33 cellular contexts compared by ENCODE assay signal in the genomic region with DNA sequence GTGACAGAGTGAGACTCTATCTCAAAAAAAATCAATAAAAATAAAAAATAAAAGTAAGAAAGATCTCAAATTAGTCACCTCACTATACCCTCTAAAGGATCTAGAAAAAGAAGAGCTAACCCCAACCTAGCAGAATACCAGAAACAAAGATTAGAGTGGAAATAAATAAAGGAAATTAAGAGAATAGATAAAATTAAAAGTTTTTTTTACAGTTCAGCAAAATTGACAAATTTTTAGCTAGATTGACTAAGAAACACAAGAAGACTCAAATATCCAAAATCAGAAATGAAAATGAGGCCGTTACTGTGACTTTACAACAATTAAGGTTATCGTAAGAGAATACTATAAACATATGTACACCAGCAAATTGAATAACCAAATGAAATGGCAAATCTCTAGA.
"Had no signal": no experiment of that assay in that cellular context is flagged by ENCODE, and none has a peak within 500 bp of the region (broad histone marks: within the 10 kb centered on the region; RNA-seq: fewer than 3 reads in every experiment).

No MANE protein-coding gene starts in this region.

- ATAC-seq: activated naive CD4-positive, alpha-beta T cell treated with anti-CD3 and anti-CD28 coated beads, Interleukin-2, amount 50 U/mL, for 72 hours; activated naive CD8-positive, alpha-beta T cell treated with anti-CD3 and anti-CD28 coated beads, Interleukin-2, amount 50 U/mL, for 24 hours; activated T-cell treated with anti-CD3 and anti-CD28 coated beads, Interleukin-2, amount 50 U/mL, for 4 hours; activated T-cell treated with anti-CD3 and anti-CD28 coated beads, Interleukin-2, amount 50 U/mL, for 72 hours; activated T-helper 17 cell treated with anti-CD3 and anti-CD28 coated beads, Interleukin-2, amount 50 U/mL, for 72 hours; body of pancreas had no signal

- H3K4me3 ChIP-seq: adrenal gland, ascending aorta, body of pancreas, breast epithelium, cardiac muscle cell had no signal

- H3K36me3 ChIP-seq: adrenal gland, ascending aorta, brain microvascular endothelial cell, breast epithelium, cardiac muscle cell had no signal

- H3K4me1 ChIP-seq: breast epithelium had no signal

- H3K27ac ChIP-seq: adrenal gland, ascending aorta, body of pancreas, brain microvascular endothelial cell, breast epithelium, cardiac muscle cell had no signal

- H3K9me3 ChIP-seq: adrenal gland, ascending aorta, body of pancreas, breast epithelium had no signal

- DNase-seq: activated effector memory CD4-positive, alpha-beta T cell treated with anti-CD3 and anti-CD28 coated beads, Interleukin-2, amount 50 U/mL, for 16 hours; activated effector memory CD4-positive, alpha-beta T cell treated with Interleukin-2 at 50 U/mL for 16 hours; activated gamma-delta T cell; activated gamma-delta T cell treated with Interleukin-2 at 50 U/mL for 16 hours; activated naive CD4-positive, alpha-beta T cell; activated naive CD4-positive, alpha-beta T cell treated with anti-CD3 and anti-CD28 coated beads for 36 hours; activated naive CD4-positive, alpha-beta T cell treated with anti-CD3 and anti-CD28 coated beads, Interleukin-2, amount 10 ng/mL, durations not matched to agents 7 days and 5 days; activated naive CD4-positive, alpha-beta T cell treated with anti-CD3 and anti-CD28 coated beads, Interleukin-2, amount 50 U/mL, for 16 hours; activated naive CD4-positive, alpha-beta T cell treated with Interleukin-2 at 50 U/mL for 16 hours; activated naive CD8-positive, alpha-beta T cell treated with anti-CD3 and anti-CD28 coated beads for 36 hours; activated naive CD8-positive, alpha-beta T cell treated with anti-CD3 and anti-CD28 coated beads, Interleukin-2, amount 10 ng/mL, durations not matched to agents 7 days and 5 days; activated naive CD8-positive, alpha-beta T cell treated with anti-CD3 and anti-CD28 coated beads, Interleukin-2, amount 50 U/mL, for 24 hours; activated T-cell treated with anti-CD3 and anti-CD28 coated beads, Interleukin-2, amount 50 U/mL, for 24 hours; activated T-cell treated with anti-CD3 and anti-CD28 coated beads, Interleukin-2, amount 50 U/mL, for 4 hours; activated T-cell treated with anti-CD3 and anti-CD28 coated beads, Interleukin-2, amount 50 U/mL, for 48 hours; activated T-cell treated with anti-CD3 and anti-CD28 coated beads, Interleukin-2, amount 50 U/mL, for 72 hours; adrenal gland; amniotic stem cell; amygdala; anterior cingulate cortex; aorta; body of pancreas; brain microvascular endothelial cell; caudate nucleus; central memory CD4-positive, alpha-beta T cell; cerebellar nuclear complex had no signal

- H3K27me3 ChIP-seq: adrenal gland, ascending aorta, body of pancreas, brain microvascular endothelial cell, breast epithelium, cardiac muscle cell had no signal

- FAIRE-seq: astrocyte, bronchial epithelial cell had no signal
